Comparison of ENCODE assay signal across 18 cellular contexts in genomic region chr2:33444961-33445360, GRCh38.
"Had no signal": no experiment of that assay in that cellular context is flagged by ENCODE, and none has a peak within 500 bp of the region (broad histone marks: within the 10 kb centered on the region; RNA-seq: fewer than 3 reads in every experiment).

No MANE protein-coding gene starts in this region.

- H2AFZ ChIP-seq: neural progenitor cell had no signal

- DNase-seq: activated CD4-positive, alpha-beta T cell treated with anti-CD3 and anti-CD28 coated beads for 36 hours; activated CD8-positive, alpha-beta memory T cell treated with anti-CD3 and anti-CD28 coated beads, Interleukin-2, amount 50 U/mL, for 4 hours; activated CD8-positive, alpha-beta T cell treated with anti-CD3 and anti-CD28 coated beads, Interleukin-2, amount 10 ng/mL, durations not matched to agents 7 days and 5 days; activated gamma-delta T cell; activated T-cell treated with anti-CD3 and anti-CD28 coated beads, Interleukin-2, amount 50 U/mL, for 72 hours; caudate nucleus; colonic mucosa; ovary; stimulated activated CD4-positive, alpha-beta T cell treated with anti-CD3 and anti-CD28 coated beads, Interleukin-15, amount 100 ng/mL, for 24 hours; stimulated activated CD4-positive, alpha-beta T cell treated with anti-CD3 and anti-CD28 coated beads, Interleukin-4, amount 100 ng/mL, for 1 hour; stimulated activated naive CD4-positive, alpha-beta T cell; T-helper 17 cell; uterus had no signal

- H3K27me3 ChIP-seq: colonic mucosa, neural progenitor cell, ovary, tibial nerve, uterus had no signal

- H3K9ac ChIP-seq: neural progenitor cell had no signal

- H3K4me2 ChIP-seq: neural progenitor cell had no signal

- H3K27ac ChIP-seq: colonic mucosa, neural progenitor cell, ovary, skin epidermis, tibial nerve, uterus had no signal

- H3K4me3 ChIP-seq: colonic mucosa, neural progenitor cell, ovary, skin epidermis, tibial nerve, uterus had no signal

- H3K4me1 ChIP-seq: colonic mucosa, neural progenitor cell, uterus had no signal

- H3K36me3 ChIP-seq: colonic mucosa, neural progenitor cell, ovary, tibial nerve, uterus had no signal

- ATAC-seq: activated CD4-positive, alpha-beta T cell treated with anti-CD3 and anti-CD28 coated beads for 36 hours; activated CD8-positive, alpha-beta T cell treated with anti-CD3 and anti-CD28 coated beads, Interleukin-2, amount 10 ng/mL, durations not matched to agents 7 days and 5 days; activated naive CD4-positive, alpha-beta T cell treated with anti-CD3 and anti-CD28 coated beads, Interleukin-2, amount 50 U/mL, for 72 hours; activated T-cell treated with anti-CD3 and anti-CD28 coated beads, Interleukin-2, amount 50 U/mL, for 72 hours; esophagus mucosa; T-helper 17 cell had no signal

- H3K9me3 ChIP-seq: colonic mucosa, ovary, tibial nerve, uterus had no signal
